Comparison of ENCODE assay signal across 8 cellular contexts in the genomic region with DNA sequence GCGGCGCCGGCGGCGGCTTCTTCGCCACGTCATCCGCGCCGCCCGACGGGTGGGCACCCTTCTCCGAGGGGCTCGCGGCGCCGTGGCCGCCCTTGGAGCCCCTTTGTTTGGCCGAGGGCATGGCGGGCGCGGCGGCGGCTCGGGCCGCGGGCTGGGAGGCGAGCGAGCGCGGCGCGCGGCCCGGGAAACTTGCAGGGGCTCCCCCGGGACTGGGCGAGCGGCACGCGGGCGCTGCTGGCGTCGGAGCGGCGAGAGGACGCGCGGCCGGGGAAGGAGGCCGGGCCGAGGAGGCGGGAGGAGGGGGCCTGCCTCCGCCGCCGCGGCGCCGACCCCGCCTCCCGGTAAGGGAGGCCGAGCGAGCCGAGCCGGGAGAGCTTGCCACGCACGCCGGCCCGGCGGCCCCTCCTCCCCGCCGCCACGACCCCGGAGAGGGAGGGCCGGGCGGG. TPM values are rescaled to one million over a fixed set of nuclear protein-coding genes. Genes with fewer than 3 reads are reported as not detected.
DNase-seq lines count a peak whose midpoint lies in the region; ATAC-seq and TF ChIP-seq lines count a peak whose summit lies in the region.

A gene with protein sequence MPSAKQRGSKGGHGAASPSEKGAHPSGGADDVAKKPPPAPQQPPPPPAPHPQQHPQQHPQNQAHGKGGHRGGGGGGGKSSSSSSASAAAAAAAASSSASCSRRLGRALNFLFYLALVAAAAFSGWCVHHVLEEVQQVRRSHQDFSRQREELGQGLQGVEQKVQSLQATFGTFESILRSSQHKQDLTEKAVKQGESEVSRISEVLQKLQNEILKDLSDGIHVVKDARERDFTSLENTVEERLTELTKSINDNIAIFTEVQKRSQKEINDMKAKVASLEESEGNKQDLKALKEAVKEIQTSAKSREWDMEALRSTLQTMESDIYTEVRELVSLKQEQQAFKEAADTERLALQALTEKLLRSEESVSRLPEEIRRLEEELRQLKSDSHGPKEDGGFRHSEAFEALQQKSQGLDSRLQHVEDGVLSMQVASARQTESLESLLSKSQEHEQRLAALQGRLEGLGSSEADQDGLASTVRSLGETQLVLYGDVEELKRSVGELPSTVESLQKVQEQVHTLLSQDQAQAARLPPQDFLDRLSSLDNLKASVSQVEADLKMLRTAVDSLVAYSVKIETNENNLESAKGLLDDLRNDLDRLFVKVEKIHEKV (minus strand): TSS at position 290 of the 446 bp plus-strand sequence. CDS start 169 bp downstream, at position 121.

- H3K79me2 ChIP-seq in hepatocyte = peaks cover 46% of the 10 kb centered on the region

- peak within 1 kb of the TSS; percentile 86 for H2AFZ ChIP-seq in hepatocyte

- peak within 1 kb of the TSS; percentile 49 for H3K4me3 ChIP-seq in Jurkat, Clone E6-1 (ENCODE audit: low read length)
- peak within 1 kb of the TSS; percentile 91 for H3K4me3 ChIP-seq in hepatocyte

- H3K9me3 ChIP-seq in T-helper 17 cell (ENCODE audit: control insufficient read depth, low read length, poor library complexity, severe bottlenecking) (no peaks in the 10 kb centered on the region), hepatocyte (ENCODE audit: low read depth) (no peaks in the 10 kb centered on the region)

- peak within 1 kb of the TSS; percentile 88 for H3K4me3 Mint-ChIP-seq in T-helper 17 cell

- no peaks in the 10 kb centered on the region for H3K36me3 ChIP-seq in hepatocyte (replicated peaks; ENCODE audit: insufficient read depth, low read depth)

- ATAC-seq in GM21447 (IDR thresholded peaks at IDR 0.05; ENCODE audit: unreplicated experiment) (peak; percentile 44), T-helper 17 cell (peak; percentile 71)

- peak within 1 kb of the TSS; percentile 98 for H3K27ac ChIP-seq in hepatocyte

- DNase-seq in DMS153 (lab: John Stamatoyannopoulos, UW) (peak; percentile 47), T-helper 17 cell (peak; percentile 43 to 59 (median 54)), astrocyte of the hippocampus (ENCODE audit: low read depth, low spot score) (peak; percentile 94), hepatocyte (ENCODE audit: low spot score) (peak; percentile 94), putamen (ENCODE audit: low spot score) (peak; percentile 36), SKM-1 (lab: John Stamatoyannopoulos, UW; ENCODE audit: unreplicated experiment) (no peak)
- DNase-seq in Jurkat, Clone E6-1 (ENCODE audit: low read depth, low spot score) = no peak

- H3K9me2 ChIP-seq in hepatocyte (replicated peaks; ENCODE audit: insufficient read depth) = no peaks in the 10 kb centered on the region

- H3K4me1 ChIP-seq in hepatocyte (ENCODE audit: insufficient read depth) = peaks cover 33% of the 10 kb centered on the region

- TF ChIP-seq CTCF in hepatocyte (IDR thresholded peaks at IDR 0.05; ENCODE audit: poor library complexity) = no peak

- no peaks in the 10 kb centered on the region for H3K27me3 Mint-ChIP-seq in T-helper 17 cell

- peak within 1 kb of the TSS; percentile 83 for H3K4me2 ChIP-seq in hepatocyte

- peaks cover 35% of the 10 kb centered on the region for H4K20me1 ChIP-seq in hepatocyte (ENCODE audit: insufficient read depth, poor library complexity, severe bottlenecking)

- H3K27me3 ChIP-seq in hepatocyte = no peaks in the 10 kb centered on the region

- WGBS in hepatocyte (ENCODE audit: low lambda C conversion rate, missing lambda C conversion rate) = 1% methylated on average over 33 of the region's 75 CpGs

- peak within 1 kb of the TSS; percentile 93 for H3K27ac Mint-ChIP-seq in T-helper 17 cell

- H3K36me3 Mint-ChIP-seq in T-helper 17 cell (ENCODE audit: low read depth) = no peaks in the 10 kb centered on the region

- peaks cover 22% of the 10 kb centered on the region for H3K4me1 Mint-ChIP-seq in T-helper 17 cell

RNA-seq across cellular contexts. Expression of the gene that starts here (rescaled TPM):
- 19.3 TPM for polyA plus RNA-seq in Jurkat, Clone E6-1 (2012; ENCODE audit: insufficient read depth, insufficient read length)
- 10 to 100 TPM; 12.4 to 14.4 TPM for total RNA-seq in T-helper 17 cell
- total RNA-seq in hepatocyte = 140 and 151 TPM in 2 replicates
- 258 and 266 TPM in 2 replicates for polyA plus RNA-seq in hepatocyte

Comparison
In these comparisons a context has a peak if more than half of its experiments do, and no peak if none do; other contexts are left out.
1. DNase-seq: peak in DMS153 (single experiment), T-helper 17 cell (3 of 3), astrocyte of the hippocampus (single experiment), hepatocyte (single experiment) and putamen (single experiment); none in Jurkat, Clone E6-1 (single experiment) and SKM-1 (single experiment).